12 cellular contexts compared by ENCODE assay signal in genomic region chr11:63491240-63491587, GRCh38. TPM values are rescaled to one million over a fixed set of nuclear protein-coding genes. Genes with fewer than 3 reads are reported as not detected.
A peak's percentile ranks its signal among the peaks of the same experiment; 100 is the strongest.
DNase-seq lines count a peak whose midpoint lies in the region; ATAC-seq and TF ChIP-seq lines count a peak whose summit lies in the region.
"Had no signal": no experiment of that assay in that cellular context is flagged by ENCODE, and none has a peak within 500 bp of the region (broad histone marks: within the 10 kb centered on the region; RNA-seq: fewer than 3 reads in every experiment).

No MANE protein-coding gene starts in this region.

- H3K36me3 ChIP-seq in effector memory CD4-positive, alpha-beta T cell (ENCODE audit: control insufficient read depth, insufficient read depth, low read length), result no peaks in the 10 kb centered on the region
- H3K36me3 ChIP-seq in mucosa of stomach (ENCODE audit: control insufficient read depth, insufficient read depth, low read length), result no peaks in the 10 kb centered on the region
- H3K36me3 ChIP-seq in transverse colon, result no peaks in the 10 kb centered on the region
- H3K36me3 ChIP-seq: BE2C had no signal

- H3K9me3 ChIP-seq in effector memory CD4-positive, alpha-beta T cell (ENCODE audit: control insufficient read depth, low read length), result no peaks in the 10 kb centered on the region
- H3K9me3 ChIP-seq in mucosa of stomach (ENCODE audit: control insufficient read depth, low read length) (no peaks in the 10 kb centered on the region), transverse colon (peaks cover 0 to 1% of the 10 kb centered on the region in 2 donors)
- H3K9me3 ChIP-seq: BE2C had no signal

- H3K36me3 Mint-ChIP-seq in activated T-cell treated with anti-CD3 and anti-CD28 coated beads, Interleukin-2, amount 50 U/mL, for 72 hours (ENCODE audit: insufficient read depth in 2 of 2), result peaks cover 0 to 2% of the 10 kb centered on the region in 2 donors

- no peak for TF ChIP-seq POLR2A in transverse colon (IDR thresholded peaks at IDR 0.05)

- intact Hi-C loops in transverse colon (cut with DNase I; ENCODE audit: low total_unique reads), result no loop called here

- H3K4me1 ChIP-seq in effector memory CD4-positive, alpha-beta T cell (ENCODE audit: control insufficient read depth, insufficient read depth, low read length, poor library complexity, severe bottlenecking), result peaks cover 8% of the 10 kb centered on the region
- peaks cover 12% of the 10 kb centered on the region for H3K4me1 ChIP-seq in mucosa of stomach (ENCODE audit: control insufficient read depth, insufficient read depth, low read length)
- peaks cover 5 to 17% (median 10%) of the 10 kb centered on the region in 4 donors for H3K4me1 ChIP-seq in transverse colon
- H3K4me1 ChIP-seq: BE2C had no signal

- TF ChIP-seq CTCF in transverse colon (IDR thresholded peaks at IDR 0.05), result no peak

- no peak for TF ChIP-seq EP300 in transverse colon (IDR thresholded peaks at IDR 0.05; ENCODE audit: low read depth)

- no peak for DNase-seq in activated T-cell treated with anti-CD3 and anti-CD28 coated beads, Interleukin-2, amount 50 U/mL, for 72 hours
- no peak for DNase-seq in activated T-cell treated with anti-CD3 and anti-CD28 coated beads, Interleukin-2, amount 50 U/mL, for 48 hours
- DNase-seq in effector memory CD4-positive, alpha-beta T cell, result no peak
- no peak for DNase-seq in transverse colon
- DNase-seq: BE2C had no signal

- peak overlapping the region; percentile 58 for H3K4me3 ChIP-seq in effector memory CD4-positive, alpha-beta T cell (ENCODE audit: insufficient read depth, low read depth, low read length, poor library complexity, severe bottlenecking)
- H3K4me3 ChIP-seq in mucosa of stomach (ENCODE audit: low read length) (no peak overlapping the region), transverse colon (peak overlapping the region; percentile 25 to 55 (median 32))

- H3K27me3 Mint-ChIP-seq in activated T-cell treated with anti-CD3 and anti-CD28 coated beads, Interleukin-2, amount 50 U/mL, for 72 hours (ENCODE audit: low read depth), result peaks cover 45% of the 10 kb centered on the region

- 0 to 8% methylated on average over 7 to 13 of the region's 13 CpGs for WGBS in transverse colon (ENCODE audit: low coverage in 1 of 2), 2 donors

- no peak overlapping the region for H3K27ac ChIP-seq in effector memory CD4-positive, alpha-beta T cell (ENCODE audit: insufficient read depth, low read length, poor library complexity, severe bottlenecking)
- peak overlapping the region; percentile 60 to 82 (median 67) for H3K27ac ChIP-seq in transverse colon
- H3K27ac ChIP-seq: KMS-11 had no signal

- H3K4me1 Mint-ChIP-seq in activated T-cell treated with anti-CD3 and anti-CD28 coated beads, Interleukin-2, amount 50 U/mL, for 72 hours (ENCODE audit: low read depth), result peaks cover 16% of the 10 kb centered on the region

- in situ Hi-C loops in transverse colon (cut with MboI; ENCODE audit: low pct_ligation_motif_present in 1 of 4, low pct_unique_long_range_greater_than_20kb in 1 of 4, low sequenced_read_pairs in 3 of 4), result loop anchor here in 1 of 4 donors (25.0 kb wide), 1 partner anchor 246 kb away; no protein-coding TSS in a partner anchor

- H3K27ac Mint-ChIP-seq in activated T-cell treated with anti-CD3 and anti-CD28 coated beads, Interleukin-2, amount 50 U/mL, for 72 hours, result no peak overlapping the region

- no peaks in the 10 kb centered on the region for H3K9me3 Mint-ChIP-seq in activated T-cell treated with anti-CD3 and anti-CD28 coated beads, Interleukin-2, amount 50 U/mL, for 72 hours

- no peaks in the 10 kb centered on the region for H3K27me3 ChIP-seq in effector memory CD4-positive, alpha-beta T cell (replicated peaks; ENCODE audit: control insufficient read depth, insufficient read depth, low read length, poor library complexity, severe bottlenecking)
- H3K27me3 ChIP-seq in mucosa of stomach (ENCODE audit: control insufficient read depth, insufficient read depth, low read length), result peaks cover 12% of the 10 kb centered on the region
- peaks cover 46% of the 10 kb centered on the region for H3K27me3 ChIP-seq in transverse colon

- peak; percentile 4 to 17 for ATAC-seq in activated T-cell treated with anti-CD3 and anti-CD28 coated beads, Interleukin-2, amount 50 U/mL, for 72 hours (replicated peaks in 1 of 2)
- no peak for ATAC-seq in HG02623 (IDR thresholded peaks at IDR 0.05; ENCODE audit: unreplicated experiment)
- no peak for ATAC-seq in HG03196 (IDR thresholded peaks at IDR 0.05; ENCODE audit: unreplicated experiment)
- no peak for ATAC-seq in HG03571 (IDR thresholded peaks at IDR 0.05; ENCODE audit: unreplicated experiment)

- peak overlapping the region; percentile 47 for H3K9ac ChIP-seq in mucosa of stomach (ENCODE audit: low read length)
- H3K9ac ChIP-seq: KMS-11 had no signal

- H3K4me3 Mint-ChIP-seq in activated T-cell treated with anti-CD3 and anti-CD28 coated beads, Interleukin-2, amount 50 U/mL, for 72 hours, result peak overlapping the region; percentile 83 to 91

RNA-seq across cellular contexts. Expression of gene PLAAT5, which starts 0.2 kb away (rescaled TPM):
- total RNA-seq in activated T-cell treated with anti-CD3 and anti-CD28 coated beads, Interleukin-2, amount 50 U/mL, for 72 hours, result 1 to 10 TPM; 1.7 to 2.8 TPM
- 1 to 10 TPM in 1 of 4 donors, under 1 TPM in 1, not detected in 2; 0.79 to 1.4 TPM for total RNA-seq in transverse colon
- total RNA-seq: T-helper 2 cell treated with Interferon-gamma antibody and Interleukin-4, amounts not matched to agents 100 ng/mL and 5 ng/mL, for 36 hours had no signal

RNA-seq across cellular contexts. Expression of gene LGALS12, which starts 14.7 kb away (rescaled TPM):
- under 1 TPM; 0.37 to 0.38 TPM for total RNA-seq in activated T-cell treated with anti-CD3 and anti-CD28 coated beads, Interleukin-2, amount 50 U/mL, for 72 hours
- under 1 TPM in 1 of 4 donors, not detected in 3; 0.64 TPM for total RNA-seq in transverse colon
- total RNA-seq: frontal cortex had no signal

RNA-seq across cellular contexts. Expression of gene PLAAT4, which starts 45.4 kb away (rescaled TPM):
- 100 to 1,000 TPM in 1 of 2 donors, 10 to 100 TPM in 1; 60.6 to 101 TPM for total RNA-seq in activated T-cell treated with anti-CD3 and anti-CD28 coated beads, Interleukin-2, amount 50 U/mL, for 72 hours
- 10 to 100 TPM; 35.4 to 78.6 (median 40.7) TPM for total RNA-seq in transverse colon

Comparison
In these comparisons a context has a peak if more than half of its experiments do, and no peak if none do; other contexts are left out.
1. ATAC-seq: peak in activated T-cell treated with anti-CD3 and anti-CD28 coated beads, Interleukin-2, amount 50 U/mL, for 72 hours (2 of 2); none in HG02623 (single experiment), HG03196 (single experiment) and HG03571 (single experiment).